ENCODE assay signal across 2 cellular contexts in the genomic region with DNA sequence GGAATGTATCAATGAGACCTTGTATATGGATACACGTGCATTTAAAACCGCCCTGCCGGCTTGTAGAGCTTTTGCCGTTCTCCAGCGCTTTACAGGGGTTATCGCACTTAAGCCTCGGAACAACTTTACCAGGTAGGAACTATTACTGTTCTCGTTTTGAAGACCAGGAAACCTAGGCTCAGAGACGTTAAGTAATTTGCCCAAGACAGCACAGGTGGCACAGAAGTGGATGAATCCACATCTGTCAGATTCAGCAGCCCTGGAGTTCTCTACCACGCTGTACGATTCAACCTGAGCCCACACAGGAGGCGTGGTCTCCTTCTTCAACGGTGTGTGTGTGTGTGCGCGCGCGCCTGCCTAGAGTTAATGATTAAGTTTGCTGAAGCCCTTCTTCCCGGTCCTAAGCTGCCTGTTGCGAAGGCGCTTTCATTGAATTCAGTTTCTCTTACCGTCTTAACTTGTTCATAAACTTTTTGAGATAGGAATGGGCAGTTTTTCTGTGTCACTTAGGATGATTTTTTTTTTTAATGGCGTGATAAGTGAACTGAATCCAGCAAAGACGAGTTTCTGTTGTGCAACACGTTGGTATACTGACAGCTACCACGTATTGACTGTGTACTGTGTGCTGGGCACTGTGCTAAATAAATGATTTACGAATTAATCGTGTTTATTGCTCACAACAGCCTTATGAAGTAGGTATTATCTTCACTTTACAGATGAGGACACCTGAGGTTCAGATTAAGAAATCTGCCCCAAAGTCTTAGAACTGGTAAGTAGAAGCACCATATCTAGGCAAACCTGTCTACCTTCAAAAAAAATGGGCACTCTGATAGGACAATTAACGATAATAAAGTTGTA.
TF ChIP-seq lines count a peak whose summit lies in the region.

No MANE protein-coding gene starts in this region.

TF ChIP-seq in IMR-90, 13 proteins besides CTCF, POLR2A, EP300 and RAD21 (continued from another document):
- no peak for TF ChIP-seq ELK1 (IDR thresholded peaks at IDR 0.05; ENCODE audit: borderline replicate concordance, low read depth, low read length)
- peak; percentile 92 for TF ChIP-seq CEBPB (IDR thresholded peaks at IDR 0.05; ENCODE audit: low read depth, low read length)
- no peak for TF ChIP-seq USF2 (IDR thresholded peaks at IDR 0.05; ENCODE audit: low read depth, low read length)
TF ChIP-seq in IMR-90: peak in this region for 2.

TF ChIP-seq in neural cell, 6 proteins besides CTCF, POLR2A, EP300 and RAD21 (continued from another document):
- TF ChIP-seq REST (IDR thresholded peaks at IDR 0.05; ENCODE audit: borderline replicate concordance) (no peak), MXI1 (conservative IDR thresholded peaks at IDR 0.05; ENCODE audit: poor library complexity, severe bottlenecking) (peak; percentile 86), EZH2 (IDR thresholded peaks at IDR 0.05; ENCODE audit: borderline replicate concordance, insufficient read depth, low read length, poor library complexity, severe bottlenecking) (no peak), SMC3 (conservative IDR thresholded peaks at IDR 0.05; ENCODE audit: poor library complexity) (no peak)
